1 cellular context compared by ENCODE assay signal in the genomic region with DNA sequence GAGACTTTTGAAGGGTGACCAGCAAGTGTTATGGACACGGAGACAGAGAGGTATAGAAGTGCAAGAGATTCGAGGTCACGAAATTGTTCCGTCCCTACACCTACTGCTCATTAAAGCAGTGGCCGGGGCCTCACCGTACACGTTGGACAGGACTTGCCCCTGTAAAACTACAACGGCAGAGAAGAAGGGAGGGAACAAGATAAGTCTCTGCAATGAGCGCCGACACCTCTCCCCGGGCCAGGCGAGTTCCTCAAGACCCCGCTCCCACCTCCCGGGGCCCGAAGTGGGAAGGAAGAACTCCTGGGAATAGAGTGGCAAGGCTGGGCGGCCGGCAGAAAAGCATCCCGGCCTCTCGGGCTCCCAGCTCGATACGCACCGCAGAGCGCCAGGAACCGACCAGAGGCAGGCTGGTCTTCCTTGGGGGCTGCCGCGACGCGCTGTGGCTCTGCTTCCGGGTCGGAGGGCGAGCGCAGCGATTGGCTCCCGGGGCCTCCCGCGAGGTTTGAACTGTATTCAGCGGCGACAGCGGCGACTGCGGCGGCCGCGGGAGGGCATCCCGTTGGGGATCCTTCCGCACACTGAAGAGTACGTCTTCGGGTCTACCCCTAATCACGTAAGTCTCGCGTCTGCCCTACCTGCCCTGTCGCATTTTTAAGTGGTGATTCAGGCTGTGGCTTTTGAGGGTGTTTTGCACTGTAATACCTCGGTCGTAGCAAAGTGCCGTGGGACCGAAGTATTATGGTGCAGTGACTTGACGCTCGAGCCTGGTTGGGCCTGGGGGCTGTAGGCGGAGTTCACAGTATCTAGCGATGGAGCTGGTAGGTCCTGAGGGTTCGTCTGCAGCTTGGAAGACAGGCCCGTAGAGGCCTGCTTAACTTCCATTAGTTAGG.
A peak's percentile ranks its signal among the peaks of the same experiment; 100 is the strongest.
TF ChIP-seq lines count a peak whose summit lies in the region.

A gene with protein sequence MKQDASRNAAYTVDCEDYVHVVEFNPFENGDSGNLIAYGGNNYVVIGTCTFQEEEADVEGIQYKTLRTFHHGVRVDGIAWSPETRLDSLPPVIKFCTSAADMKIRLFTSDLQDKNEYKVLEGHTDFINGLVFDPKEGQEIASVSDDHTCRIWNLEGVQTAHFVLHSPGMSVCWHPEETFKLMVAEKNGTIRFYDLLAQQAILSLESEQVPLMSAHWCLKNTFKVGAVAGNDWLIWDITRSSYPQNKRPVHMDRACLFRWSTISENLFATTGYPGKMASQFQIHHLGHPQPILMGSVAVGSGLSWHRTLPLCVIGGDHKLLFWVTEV (minus strand): TSS at position 441 of the 890 bp plus-strand sequence. CDS start 1,596 bp downstream, outside the sequence.
A gene with protein sequence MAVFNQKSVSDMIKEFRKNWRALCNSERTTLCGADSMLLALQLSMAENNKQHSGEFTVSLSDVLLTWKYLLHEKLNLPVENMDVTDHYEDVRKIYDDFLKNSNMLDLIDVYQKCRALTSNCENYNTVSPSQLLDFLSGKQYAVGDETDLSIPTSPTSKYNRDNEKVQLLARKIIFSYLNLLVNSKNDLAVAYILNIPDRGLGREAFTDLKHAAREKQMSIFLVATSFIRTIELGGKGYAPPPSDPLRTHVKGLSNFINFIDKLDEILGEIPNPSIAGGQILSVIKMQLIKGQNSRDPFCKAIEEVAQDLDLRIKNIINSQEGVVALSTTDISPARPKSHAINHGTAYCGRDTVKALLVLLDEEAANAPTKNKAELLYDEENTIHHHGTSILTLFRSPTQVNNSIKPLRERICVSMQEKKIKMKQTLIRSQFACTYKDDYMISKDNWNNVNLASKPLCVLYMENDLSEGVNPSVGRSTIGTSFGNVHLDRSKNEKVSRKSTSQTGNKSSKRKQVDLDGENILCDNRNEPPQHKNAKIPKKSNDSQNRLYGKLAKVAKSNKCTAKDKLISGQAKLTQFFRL (plus strand): TSS at position 510 of the 890 bp plus-strand sequence. CDS start 3,706 bp downstream, outside the sequence.

TF ChIP-seq in K562, 482 proteins besides CTCF, POLR2A, EP300 and RAD21 (continued from another document):
- TF ChIP-seq MTA1 (IDR thresholded peaks at IDR 0.05; ENCODE audit: borderline replicate concordance): peak; percentile 72; the same call in 1 of the 2 replicates
- TF ChIP-seq KLF1 (tag; IDR thresholded peaks at IDR 0.05): no peak
- TF ChIP-seq DNMT1 (IDR thresholded peaks at IDR 0.05): no peak
- TF ChIP-seq, protein P1, sequence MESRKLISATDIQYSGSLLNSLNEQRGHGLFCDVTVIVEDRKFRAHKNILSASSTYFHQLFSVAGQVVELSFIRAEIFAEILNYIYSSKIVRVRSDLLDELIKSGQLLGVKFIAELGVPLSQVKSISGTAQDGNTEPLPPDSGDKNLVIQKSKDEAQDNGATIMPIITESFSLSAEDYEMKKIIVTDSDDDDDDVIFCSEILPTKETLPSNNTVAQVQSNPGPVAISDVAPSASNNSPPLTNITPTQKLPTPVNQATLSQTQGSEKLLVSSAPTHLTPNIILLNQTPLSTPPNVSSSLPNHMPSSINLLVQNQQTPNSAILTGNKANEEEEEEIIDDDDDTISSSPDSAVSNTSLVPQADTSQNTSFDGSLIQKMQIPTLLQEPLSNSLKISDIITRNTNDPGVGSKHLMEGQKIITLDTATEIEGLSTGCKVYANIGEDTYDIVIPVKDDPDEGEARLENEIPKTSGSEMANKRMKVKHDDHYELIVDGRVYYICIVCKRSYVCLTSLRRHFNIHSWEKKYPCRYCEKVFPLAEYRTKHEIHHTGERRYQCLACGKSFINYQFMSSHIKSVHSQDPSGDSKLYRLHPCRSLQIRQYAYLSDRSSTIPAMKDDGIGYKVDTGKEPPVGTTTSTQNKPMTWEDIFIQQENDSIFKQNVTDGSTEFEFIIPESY (CRISPR knock-in tag; IDR thresholded peaks at IDR 0.05): 0 out of 2 replicates have a peak, but pooled peaks have one; percentile 35
- TF ChIP-seq MYBL2 (IDR thresholded peaks at IDR 0.05; ENCODE audit: low read depth): peak; percentile 93
- no peak for TF ChIP-seq MYBL2 (CRISPR knock-in tag; IDR thresholded peaks at IDR 0.05; ENCODE audit: borderline replicate concordance)
- TF ChIP-seq HMGN3 (IDR thresholded peaks at IDR 0.05; ENCODE audit: borderline replicate concordance, extremely low read depth, insufficient read length, low read depth, low read length): peak; percentile 94
- TF ChIP-seq SMAD1 (IDR thresholded peaks at IDR 0.05; ENCODE audit: low read depth, low read length, partially characterized antibody): peak; percentile 81
- TF ChIP-seq MEF2D (tag; conservative IDR thresholded peaks at IDR 0.05; ENCODE audit: low read depth): no peak
- TF ChIP-seq ZBED1 (IDR thresholded peaks at IDR 0.05): no peak
- TF ChIP-seq FIP1L1 (IDR thresholded peaks at IDR 0.05; ENCODE audit: low read depth, low read length, poor library complexity, severe bottlenecking): no peak
- TF ChIP-seq, protein P2, sequence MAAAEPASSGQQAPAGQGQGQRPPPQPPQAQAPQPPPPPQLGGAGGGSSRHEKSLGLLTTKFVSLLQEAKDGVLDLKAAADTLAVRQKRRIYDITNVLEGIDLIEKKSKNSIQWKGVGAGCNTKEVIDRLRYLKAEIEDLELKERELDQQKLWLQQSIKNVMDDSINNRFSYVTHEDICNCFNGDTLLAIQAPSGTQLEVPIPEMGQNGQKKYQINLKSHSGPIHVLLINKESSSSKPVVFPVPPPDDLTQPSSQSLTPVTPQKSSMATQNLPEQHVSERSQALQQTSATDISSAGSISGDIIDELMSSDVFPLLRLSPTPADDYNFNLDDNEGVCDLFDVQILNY (CRISPR knock-in tag; IDR thresholded peaks at IDR 0.05): peak; percentile 77; the same call in 1 of the 2 replicates
- peak in 2 of 3 experiments; percentile 50 to 53 for TF ChIP-seq YY1 (IDR thresholded peaks at IDR 0.05; ENCODE audit: borderline replicate concordance in 1 of 3, control insufficient read depth in 1 of 3, extremely low read depth in 1 of 3, insufficient read depth in 3 of 3, insufficient read length in 1 of 3, insufficient replicate concordance in 2 of 3, low read depth in 1 of 3, low read length in 2 of 3)
- TF ChIP-seq PHF20 (IDR thresholded peaks at IDR 0.05; ENCODE audit: partially characterized antibody): peak; percentile 95
- no peak for TF ChIP-seq SREBF1 (IDR thresholded peaks at IDR 0.05; ENCODE audit: borderline replicate concordance, low read depth, low read length)
- TF ChIP-seq PHF8 (IDR thresholded peaks at IDR 0.05; ENCODE audit: borderline replicate concordance, low read length): peak; percentile 96
- peak; percentile 92 for TF ChIP-seq POLR2AphosphoS5 (IDR thresholded peaks at IDR 0.05; ENCODE audit: control insufficient read depth, insufficient read depth, low read depth, low read length)
- TF ChIP-seq, protein P3, sequence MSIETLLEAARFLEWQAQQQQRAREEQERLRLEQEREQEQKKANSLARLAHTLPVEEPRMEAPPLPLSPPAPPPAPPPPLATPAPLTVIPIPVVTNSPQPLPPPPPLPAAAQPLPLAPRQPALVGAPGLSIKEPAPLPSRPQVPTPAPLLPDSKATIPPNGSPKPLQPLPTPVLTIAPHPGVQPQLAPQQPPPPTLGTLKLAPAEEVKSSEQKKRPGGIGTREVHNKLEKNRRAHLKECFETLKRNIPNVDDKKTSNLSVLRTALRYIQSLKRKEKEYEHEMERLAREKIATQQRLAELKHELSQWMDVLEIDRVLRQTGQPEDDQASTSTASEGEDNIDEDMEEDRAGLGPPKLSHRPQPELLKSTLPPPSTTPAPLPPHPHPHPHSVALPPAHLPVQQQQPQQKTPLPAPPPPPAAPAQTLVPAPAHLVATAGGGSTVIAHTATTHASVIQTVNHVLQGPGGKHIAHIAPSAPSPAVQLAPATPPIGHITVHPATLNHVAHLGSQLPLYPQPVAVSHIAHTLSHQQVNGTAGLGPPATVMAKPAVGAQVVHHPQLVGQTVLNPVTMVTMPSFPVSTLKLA (conservative IDR thresholded peaks at IDR 0.05): peak; percentile 74 to 90
- no peak for TF ChIP-seq ZNF766 (CRISPR knock-in tag; conservative IDR thresholded peaks at IDR 0.05)
- TF ChIP-seq, protein P4, sequence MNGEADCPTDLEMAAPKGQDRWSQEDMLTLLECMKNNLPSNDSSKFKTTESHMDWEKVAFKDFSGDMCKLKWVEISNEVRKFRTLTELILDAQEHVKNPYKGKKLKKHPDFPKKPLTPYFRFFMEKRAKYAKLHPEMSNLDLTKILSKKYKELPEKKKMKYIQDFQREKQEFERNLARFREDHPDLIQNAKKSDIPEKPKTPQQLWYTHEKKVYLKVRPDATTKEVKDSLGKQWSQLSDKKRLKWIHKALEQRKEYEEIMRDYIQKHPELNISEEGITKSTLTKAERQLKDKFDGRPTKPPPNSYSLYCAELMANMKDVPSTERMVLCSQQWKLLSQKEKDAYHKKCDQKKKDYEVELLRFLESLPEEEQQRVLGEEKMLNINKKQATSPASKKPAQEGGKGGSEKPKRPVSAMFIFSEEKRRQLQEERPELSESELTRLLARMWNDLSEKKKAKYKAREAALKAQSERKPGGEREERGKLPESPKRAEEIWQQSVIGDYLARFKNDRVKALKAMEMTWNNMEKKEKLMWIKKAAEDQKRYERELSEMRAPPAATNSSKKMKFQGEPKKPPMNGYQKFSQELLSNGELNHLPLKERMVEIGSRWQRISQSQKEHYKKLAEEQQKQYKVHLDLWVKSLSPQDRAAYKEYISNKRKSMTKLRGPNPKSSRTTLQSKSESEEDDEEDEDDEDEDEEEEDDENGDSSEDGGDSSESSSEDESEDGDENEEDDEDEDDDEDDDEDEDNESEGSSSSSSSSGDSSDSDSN (IDR thresholded peaks at IDR 0.05; ENCODE audit: borderline replicate concordance in 1 of 2, low read depth in 2 of 2, low read length in 2 of 2): 0 out of 4 replicates have a peak, but pooled peaks of 1 of the 2 experiments have one; percentile 53
TF ChIP-seq in K562: peak in this region for 147.
